8 cellular contexts compared by ENCODE assay signal in the genomic region with DNA sequence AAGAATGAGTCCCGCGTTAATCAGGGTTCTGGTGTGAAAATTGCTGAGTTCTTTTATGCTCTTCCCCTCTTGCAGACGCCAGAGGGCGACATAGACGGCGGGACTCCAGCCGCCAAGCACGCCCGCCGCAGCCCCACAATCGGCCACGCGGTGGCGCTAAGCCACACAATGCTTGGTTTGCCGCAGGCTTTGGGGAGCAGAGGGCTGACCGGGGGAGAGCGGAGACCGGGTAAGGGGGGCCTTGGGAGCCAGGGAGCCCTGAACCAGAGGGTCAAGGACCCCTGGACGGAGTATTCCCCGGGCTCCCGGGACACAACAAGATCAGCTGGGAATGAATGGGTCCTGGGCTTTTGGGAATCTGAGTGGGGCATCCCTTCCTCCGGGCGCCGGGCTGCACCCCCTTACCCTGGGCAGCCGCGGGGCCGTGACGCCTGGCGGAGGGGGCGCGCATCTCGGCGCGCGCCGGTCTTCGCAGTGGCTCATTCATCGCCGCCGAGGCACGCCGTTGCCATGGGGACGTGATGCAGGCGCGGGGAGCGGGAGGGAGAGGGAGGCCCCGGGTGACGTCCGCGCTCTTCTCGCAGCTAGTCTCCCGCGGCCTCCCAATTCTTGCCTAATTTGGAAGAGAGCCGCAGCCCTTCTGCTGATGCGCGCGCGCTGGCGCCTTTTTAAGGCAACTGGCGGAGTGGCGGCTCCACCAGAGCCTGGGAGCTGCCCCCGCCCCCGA. TPM values are rescaled to one million over a fixed set of nuclear protein-coding genes. Genes with fewer than 3 reads are reported as not detected.
DNase-seq lines count a peak whose midpoint lies in the region; ATAC-seq and TF ChIP-seq lines count a peak whose summit lies in the region.

No MANE protein-coding gene starts in this region.

- H3K36me3 Mint-ChIP-seq in activated naive CD4-positive, alpha-beta T cell treated with anti-CD3 and anti-CD28 coated beads for 36 hours (ENCODE audit: low read depth): no peaks in the 10 kb centered on the region

- peaks cover 9% of the 10 kb centered on the region for H3K27me3 Mint-ChIP-seq in activated naive CD4-positive, alpha-beta T cell treated with anti-CD3 and anti-CD28 coated beads for 36 hours (ENCODE audit: low read depth)

- peak; percentile 62 for ATAC-seq in GM19467 (IDR thresholded peaks at IDR 0.05; ENCODE audit: unreplicated experiment)

- CTCF ChIA-PET in activated naive CD4-positive, alpha-beta T cell treated with anti-CD3 and anti-CD28 coated beads for 36 hours (lab: Charles Lee): interaction anchor here (0.6 to 6.3 kb wide), 18 partner anchors 8 to 330 kb away, joined by 3 to 28 read pairs (median 4); a partner anchor contains a TSS

- no peak overlapping the region for H3K27ac Mint-ChIP-seq in activated naive CD4-positive, alpha-beta T cell treated with anti-CD3 and anti-CD28 coated beads for 36 hours

- TF ChIP-seq POLR2A in NB4 (IDR thresholded peaks at IDR 0.05; ENCODE audit: extremely low read depth, insufficient read length): no peak

- H3K4me3 Mint-ChIP-seq in activated naive CD4-positive, alpha-beta T cell treated with anti-CD3 and anti-CD28 coated beads for 36 hours: peak overlapping the region; percentile 68

- DNase-seq in AG20443 (ENCODE audit: low spot score): peak; percentile 99
- DNase-seq in NB4 (ENCODE audit: low read depth): peak; percentile 91
- peak; percentile 90 for DNase-seq in SK-N-DZ (ENCODE audit: low spot score)
- peak; percentile 93 for DNase-seq in activated naive CD4-positive, alpha-beta T cell treated with anti-CD3 and anti-CD28 coated beads for 36 hours
- DNase-seq in glomerular visceral epithelial cell (ENCODE audit: extremely low spot score): peak; percentile 84
- DNase-seq in occipital lobe (lab: John Stamatoyannopoulos, UW): peak; percentile 86
- peak; percentile 92 for DNase-seq in superior temporal gyrus (ENCODE audit: extremely low spot score)

- TF ChIP-seq CTCF in NB4 (IDR thresholded peaks at IDR 0.05; ENCODE audit: low read depth, low read length): peak; percentile 99

- H3K9me3 Mint-ChIP-seq in activated naive CD4-positive, alpha-beta T cell treated with anti-CD3 and anti-CD28 coated beads for 36 hours: no peaks in the 10 kb centered on the region

- no peak overlapping the region for H3K4me3 ChIP-seq in NB4 (ENCODE audit: low read depth, low read length)

- intact Hi-C loops in activated naive CD4-positive, alpha-beta T cell treated with anti-CD3 and anti-CD28 coated beads for 36 hours (cut with micrococcal nuclease): loop anchor here (1.0 to 5.0 kb wide), 6 partner anchors 13 to 270 kb away; a partner anchor contains a TSS

- H3K4me1 Mint-ChIP-seq in activated naive CD4-positive, alpha-beta T cell treated with anti-CD3 and anti-CD28 coated beads for 36 hours (ENCODE audit: low read depth): peaks cover 4% of the 10 kb centered on the region

RNA-seq across cellular contexts. Expression of a gene that starts 12.2 kb away (rescaled TPM):
- polyA plus RNA-seq in SK-N-DZ (2014; cell fraction: cytosol; rRNA removed): not detected in 2 replicates
- polyA plus RNA-seq in SK-N-DZ (2014; cell fraction: nucleus; rRNA removed): 0.07 TPM in 1 of 2 replicates, not detected in the other
- total RNA-seq in activated naive CD4-positive, alpha-beta T cell treated with anti-CD3 and anti-CD28 coated beads for 36 hours: not detected
- total RNA-seq in occipital lobe: 0.16 TPM

RNA-seq across cellular contexts. Expression of a gene that starts 30.0 kb away (rescaled TPM):
- polyA plus RNA-seq in SK-N-DZ (2014; cell fraction: cytosol; rRNA removed): 130 and 167 TPM in 2 replicates
- polyA plus RNA-seq in SK-N-DZ (2014; cell fraction: nucleus; rRNA removed): 102 and 106 TPM in 2 replicates
- total RNA-seq in activated naive CD4-positive, alpha-beta T cell treated with anti-CD3 and anti-CD28 coated beads for 36 hours: 100 to 1,000 TPM; 143 to 144 TPM
- total RNA-seq in occipital lobe: 13.9 TPM

RNA-seq across cellular contexts. Expression of a gene that starts 37.1 kb away (rescaled TPM):
- polyA plus RNA-seq in SK-N-DZ (2014; cell fraction: cytosol; rRNA removed): 14.6 and 20.2 TPM in 2 replicates
- polyA plus RNA-seq in SK-N-DZ (2014; cell fraction: nucleus; rRNA removed): 46.1 and 62.7 TPM in 2 replicates
- 1 to 10 TPM; 6.6 to 7.4 TPM for total RNA-seq in activated naive CD4-positive, alpha-beta T cell treated with anti-CD3 and anti-CD28 coated beads for 36 hours
- 1.4 TPM for total RNA-seq in occipital lobe

RNA-seq across cellular contexts. Expression of a gene that starts 58.1 kb away (rescaled TPM):
- 10.7 and 11.0 TPM in 2 replicates for polyA plus RNA-seq in SK-N-DZ (2014; cell fraction: cytosol; rRNA removed)
- 6.0 and 7.4 TPM in 2 replicates for polyA plus RNA-seq in SK-N-DZ (2014; cell fraction: nucleus; rRNA removed)
- 1 to 10 TPM; 2.3 to 2.4 TPM for total RNA-seq in activated naive CD4-positive, alpha-beta T cell treated with anti-CD3 and anti-CD28 coated beads for 36 hours
- 19.5 TPM for total RNA-seq in occipital lobe
